In the genomic region with DNA sequence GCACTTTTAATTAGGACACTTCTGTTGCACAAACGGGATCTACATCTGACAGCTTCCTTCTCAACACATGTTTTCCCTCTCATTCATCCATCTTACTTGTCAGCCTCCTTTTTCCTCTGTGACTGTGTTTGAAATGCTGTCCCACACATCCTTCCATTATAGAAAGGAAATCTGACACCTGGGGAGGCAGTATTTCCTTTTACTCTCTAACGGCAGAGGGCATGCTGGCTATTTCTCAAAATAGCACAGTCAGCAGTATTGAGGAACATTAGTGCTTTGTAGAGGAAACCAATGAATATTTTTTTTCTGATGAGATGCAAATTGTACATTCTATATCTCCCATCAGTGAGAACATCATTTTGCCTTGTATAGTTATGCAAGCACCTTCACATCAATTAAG, we compare ENCODE assay signal across 14 cellular contexts.
A peak's percentile ranks its signal among the peaks of the same experiment; 100 is the strongest.
DNase-seq lines count a peak whose midpoint lies in the region; ATAC-seq and TF ChIP-seq lines count a peak whose summit lies in the region.
"Had no signal": no experiment of that assay in that cellular context is flagged by ENCODE, and none has a peak within 500 bp of the region (broad histone marks: within the 10 kb centered on the region; RNA-seq: fewer than 3 reads in every experiment).

No MANE protein-coding gene starts in this region.

- H3K27ac Mint-ChIP-seq in nephron, result peak overlapping the region in 1 of 3 experiments; percentile 6
- H3K27ac Mint-ChIP-seq in activated naive CD8-positive, alpha-beta T cell treated with anti-CD3 and anti-CD28 coated beads, Interleukin-2, amount 50 U/mL, for 24 hours, result no peak overlapping the region

- no peaks in the 10 kb centered on the region for H3K27me3 Mint-ChIP-seq in nephron (ENCODE audit: low read depth)
- no peaks in the 10 kb centered on the region for H3K27me3 Mint-ChIP-seq in activated naive CD8-positive, alpha-beta T cell treated with anti-CD3 and anti-CD28 coated beads, Interleukin-2, amount 50 U/mL, for 24 hours

- intact Hi-C loops in OCI-LY7 (cut with micrococcal nuclease; ENCODE audit: unreplicated experiment), result no loop called here

- peaks cover 8% of the 10 kb centered on the region for H3K36me3 Mint-ChIP-seq in nephron (ENCODE audit: low read depth)
- H3K36me3 Mint-ChIP-seq in activated naive CD8-positive, alpha-beta T cell treated with anti-CD3 and anti-CD28 coated beads, Interleukin-2, amount 50 U/mL, for 24 hours (ENCODE audit: low read depth), result no peaks in the 10 kb centered on the region

- POLR2A ChIA-PET in OCI-LY7 (lab: Charles Lee), result no interaction called here

- peak; percentile 49 for DNase-seq in DMS 273 (lab: John Stamatoyannopoulos, UW; ENCODE audit: unreplicated experiment)
- no peak for DNase-seq in DMS 273 treated with DMSO at 0.1 percent for 48 hours (lab: John Stamatoyannopoulos, UW)
- peak; percentile 11 for DNase-seq in H4 (ENCODE audit: low spot score)
- peak; percentile 37 for DNase-seq in NCI-H748 treated with DMSO at 0.1 percent for 48 hours (lab: John Stamatoyannopoulos, UW)
- no peak for DNase-seq in activated naive CD8-positive, alpha-beta T cell treated with anti-CD3 and anti-CD28 coated beads, Interleukin-2, amount 50 U/mL, for 24 hours
- DNase-seq in NOMO-1 (lab: John Stamatoyannopoulos, UW; ENCODE audit: unreplicated experiment in 2 of 2), result no peak
- no peak for DNase-seq in OCI-LY7 (ENCODE audit: low spot score)
- DNase-seq: adrenal gland, erythroblast, NCI-H446 treated with DMSO at 0.1 percent for 48 hours, right cardiac atrium had no signal

- peaks cover 18% of the 10 kb centered on the region for H3K9me3 Mint-ChIP-seq in nephron
- no peaks in the 10 kb centered on the region for H3K9me3 Mint-ChIP-seq in activated naive CD8-positive, alpha-beta T cell treated with anti-CD3 and anti-CD28 coated beads, Interleukin-2, amount 50 U/mL, for 24 hours

- no peaks in the 10 kb centered on the region for H4K20me1 ChIP-seq in OCI-LY7 (ENCODE audit: insufficient read depth, low read length)

- H3K9me3 ChIP-seq in OCI-LY7 (ENCODE audit: low read length), result no peaks in the 10 kb centered on the region
- H3K9me3 ChIP-seq: adrenal gland, HAP-1 had no signal

- no peak overlapping the region for H3K4me3 ChIP-seq in OCI-LY7 (ENCODE audit: low read depth, low read length, poor library complexity, severe bottlenecking)
- H3K4me3 ChIP-seq: adrenal gland, HAP-1 had no signal

- BruUV-seq in OCI-LY7 (replicated peaks; lab: Mats Ljungman, UMichigan), result no TSS peak

- no peaks in the 10 kb centered on the region for H3K36me3 ChIP-seq in OCI-LY7 (ENCODE audit: insufficient read depth, low read length)
- H3K36me3 ChIP-seq: adrenal gland, HAP-1 had no signal

- TF ChIP-seq CTCF in nephron (IDR thresholded peaks at IDR 0.05; ENCODE audit: unreplicated experiment in 3 of 3) (peak in 2 of 3 experiments; percentile 25 to 51), OCI-LY7 (conservative IDR thresholded peaks at IDR 0.05; ENCODE audit: low read length) (no peak)

- H3K4me3 Mint-ChIP-seq in nephron, result no peak overlapping the region
- no peak overlapping the region for H3K4me3 Mint-ChIP-seq in activated naive CD8-positive, alpha-beta T cell treated with anti-CD3 and anti-CD28 coated beads, Interleukin-2, amount 50 U/mL, for 24 hours

- peaks cover 11% of the 10 kb centered on the region for H3K4me1 Mint-ChIP-seq in nephron
- no peaks in the 10 kb centered on the region for H3K4me1 Mint-ChIP-seq in activated naive CD8-positive, alpha-beta T cell treated with anti-CD3 and anti-CD28 coated beads, Interleukin-2, amount 50 U/mL, for 24 hours

- CTCF ChIA-PET in OCI-LY7 (lab: Charles Lee; ENCODE audit: unreplicated experiment), result no interaction called here

- no peaks in the 10 kb centered on the region for H3K9me2 ChIP-seq in OCI-LY7 (ENCODE audit: insufficient read depth, low read length)

- no peak for ATAC-seq in activated naive CD8-positive, alpha-beta T cell treated with anti-CD3 and anti-CD28 coated beads, Interleukin-2, amount 50 U/mL, for 24 hours
- ATAC-seq: right cardiac atrium had no signal

- no peaks in the 10 kb centered on the region for H3K4me1 ChIP-seq in OCI-LY7 (ENCODE audit: insufficient read depth, low read length, poor library complexity, severe bottlenecking)
- H3K4me1 ChIP-seq: adrenal gland, HAP-1 had no signal

- H2AFZ ChIP-seq in OCI-LY7 (ENCODE audit: low read length), result no peak overlapping the region

- H3K4me2 ChIP-seq in OCI-LY7 (ENCODE audit: low read length), result no peak overlapping the region

- H3K27ac ChIP-seq in OCI-LY7 (ENCODE audit: low read depth, low read length, poor library complexity, severe bottlenecking), result no peak overlapping the region
- H3K27ac ChIP-seq: 22Rv1, adrenal gland had no signal

- no peaks in the 10 kb centered on the region for H3K79me2 ChIP-seq in OCI-LY7 (ENCODE audit: insufficient read depth, low read depth, low read length)

Comparison
In these comparisons a context has a peak if more than half of its experiments do, and no peak if none do; other contexts are left out.
1. DNase-seq: peak in DMS 273 (single experiment), H4 (single experiment) and NCI-H748 treated with DMSO at 0.1 percent for 48 hours (single experiment); none in DMS 273 treated with DMSO at 0.1 percent for 48 hours (single experiment), activated naive CD8-positive, alpha-beta T cell treated with anti-CD3 and anti-CD28 coated beads, Interleukin-2, amount 50 U/mL, for 24 hours (single experiment), NOMO-1 (0 of 2) and OCI-LY7 (single experiment).